In the genomic region with DNA sequence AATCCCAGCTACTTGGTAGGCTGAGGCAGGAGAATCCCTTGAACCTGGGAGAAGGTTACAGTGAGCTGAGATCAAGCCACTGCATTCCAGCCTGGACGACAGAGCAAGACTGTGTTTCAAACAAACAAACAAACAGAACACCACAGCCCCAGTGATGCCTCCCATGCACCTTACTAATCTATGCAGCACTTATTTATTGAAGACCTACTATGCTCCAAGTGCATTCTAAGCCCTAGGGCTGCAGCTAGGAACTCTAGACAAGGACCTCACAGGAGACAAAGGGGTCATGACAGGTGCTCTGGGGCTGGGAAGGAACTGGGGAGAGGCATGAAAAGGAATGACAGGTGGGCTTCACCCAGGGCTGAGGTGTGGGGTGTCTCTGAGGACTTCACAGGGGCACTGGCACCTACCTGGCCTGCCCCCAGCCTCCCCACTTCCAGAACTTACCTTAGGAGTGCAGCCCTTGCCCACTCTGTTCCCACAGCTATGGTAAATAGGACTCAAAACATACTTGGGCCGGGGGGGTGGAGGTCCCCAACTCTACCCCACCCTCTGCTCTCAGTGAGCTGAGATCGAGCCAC, we compare ENCODE assay signal across 19 cellular contexts.
DNase-seq lines count a peak whose midpoint lies in the region; ATAC-seq and TF ChIP-seq lines count a peak whose summit lies in the region.
"Had no signal": no experiment of that assay in that cellular context is flagged by ENCODE, and none has a peak within 500 bp of the region (broad histone marks: within the 10 kb centered on the region; RNA-seq: fewer than 3 reads in every experiment).

No MANE protein-coding gene starts in this region.

- H3K4ac ChIP-seq in neuronal stem cell (ENCODE audit: low read length): no peak overlapping the region

- ATAC-seq in right cardiac atrium (no peak), HG02571 (IDR thresholded peaks at IDR 0.05; ENCODE audit: unreplicated experiment) (no peak)

- H3K4me2 ChIP-seq in neuronal stem cell (ENCODE audit: insufficient read depth, low read length, poor library complexity, severe bottlenecking): no peak overlapping the region

- no peak overlapping the region for H4K8ac ChIP-seq in neuronal stem cell (ENCODE audit: low read depth, low read length)

- H3K36me3 ChIP-seq in neuronal stem cell (replicated peaks in 1 of 2; ENCODE audit: control insufficient read depth in 2 of 2, insufficient read depth in 2 of 2, low read length in 2 of 2): no peaks in the 10 kb centered on the region
- H3K36me3 ChIP-seq: BLaER1 treated with 17β-estradiol and CSF1 and Interleukin-3, amounts not matched to agents 10 nM and 100 nM had no signal

- H3K4me1 ChIP-seq in right cardiac atrium (ENCODE audit: control insufficient read depth, insufficient read depth, low read length): peaks cover 7% of the 10 kb centered on the region
- peaks cover 12 to 24% of the 10 kb centered on the region in 2 donors for H3K4me1 ChIP-seq in neuronal stem cell (ENCODE audit: control insufficient read depth in 2 of 2, insufficient read depth in 1 of 2, low read depth in 1 of 2, low read length in 2 of 2)

- no peak overlapping the region for H4K91ac ChIP-seq in neuronal stem cell (ENCODE audit: low read depth, low read length, poor library complexity)

- no peak overlapping the region for H2BK5ac ChIP-seq in neuronal stem cell (ENCODE audit: low read length)

- H3K27me3 ChIP-seq in right cardiac atrium (ENCODE audit: control insufficient read depth, insufficient read depth) (no peaks in the 10 kb centered on the region), dorsolateral prefrontal cortex (no peaks in the 10 kb centered on the region), neuronal stem cell (ENCODE audit: control insufficient read depth in 3 of 3, insufficient read depth in 3 of 3, low read depth in 1 of 3, low read length in 3 of 3) (no peaks in the 10 kb centered on the region)

- H2BK15ac ChIP-seq in neuronal stem cell (ENCODE audit: low read length): peak overlapping the region; percentile 55

- H2AK5ac ChIP-seq in neuronal stem cell (ENCODE audit: low read depth, low read length): peak overlapping the region; percentile 8

- H3K9me3 ChIP-seq in right cardiac atrium (ENCODE audit: control insufficient read depth, low read length) (no peaks in the 10 kb centered on the region), neuronal stem cell (replicated peaks in 1 of 2; ENCODE audit: control insufficient read depth in 2 of 2, insufficient read depth in 1 of 2, low read depth in 1 of 2, low read length in 2 of 2) (no peaks in the 10 kb centered on the region)
- H3K9me3 ChIP-seq: BLaER1 treated with 17β-estradiol and CSF1 and Interleukin-3, amounts not matched to agents 10 nM and 100 nM had no signal

- no peak overlapping the region for H3K18ac ChIP-seq in neuronal stem cell (ENCODE audit: low read length)

- H2BK120ac ChIP-seq in neuronal stem cell (ENCODE audit: low read depth, low read length): no peak overlapping the region

- H3K9ac ChIP-seq in neuronal stem cell (ENCODE audit: low read depth, low read length, poor library complexity): no peak overlapping the region
- H3K9ac ChIP-seq: BLaER1 treated with 17β-estradiol and CSF1 and Interleukin-3, amounts not matched to agents 10 nM and 100 nM had no signal

- WGBS in right cardiac atrium: 88% methylated on average over 3 of the region's 3 CpGs
- WGBS in neuronal stem cell (ENCODE audit: extremely low coverage in 2 of 2, insufficient read length in 2 of 2, insufficient replicate concordance in 1 of 2), 2 donors: no CpG with 5 or more reads among the region's 3 CpGs

- H3K4me3 ChIP-seq in right cardiac atrium (ENCODE audit: low read length) (no peak overlapping the region), dorsolateral prefrontal cortex (no peak overlapping the region), neuronal stem cell (ENCODE audit: low read length in 2 of 2) (no peak overlapping the region)
- H3K4me3 ChIP-seq: BLaER1 treated with 17β-estradiol and CSF1 and Interleukin-3, amounts not matched to agents 10 nM and 100 nM had no signal

- intact Hi-C loops in cardiac septum (cut with DNase I) (no loop called here), right cardiac atrium (cut with DNase I) (loop anchor here in 1 of 4 donors (10.0 kb wide), 1 partner anchor 47 kb away; no protein-coding TSS in a partner anchor), dorsolateral prefrontal cortex (cut with DNase I) (loop anchor here in 1 of 2 donors (5.0 kb wide), 1 partner anchor 56 kb away; no protein-coding TSS in a partner anchor)

- no peak overlapping the region for H3K23ac ChIP-seq in neuronal stem cell (ENCODE audit: low read depth, low read length, poor library complexity)

- CTCF ChIA-PET in GM10248 (lab: Yijun Ruan, JAX): no interaction called here

- POLR2A ChIA-PET in GM10248 (lab: Yijun Ruan, JAX): interaction anchor here (1.0 kb wide), 1 partner anchor 259 kb away, joined by 3 read pairs; no protein-coding TSS in a partner anchor

- no peaks in the 10 kb centered on the region for H3K79me1 ChIP-seq in neuronal stem cell (ENCODE audit: low read depth, low read length)

- no peak overlapping the region for H2AFZ ChIP-seq in neuronal stem cell (ENCODE audit: low read length)

- H2BK12ac ChIP-seq in neuronal stem cell (ENCODE audit: low read length): no peak overlapping the region

- no peak overlapping the region for H3K14ac ChIP-seq in neuronal stem cell (ENCODE audit: low read length)

- TF ChIP-seq CTCF in dorsolateral prefrontal cortex (IDR thresholded peaks at IDR 0.05 in 54 of 56, conservative IDR thresholded peaks at IDR 0.05 in 2 of 56; ENCODE audit: low read depth in 1 of 56, partially characterized antibody in 56 of 56): no peak
- no peak for TF ChIP-seq CTCF in GM10248 (IDR thresholded peaks at IDR 0.05; ENCODE audit: control extremely low read depth, extremely low read depth, low read depth, missing control alignments)

- DNase-seq in cardiac septum (ENCODE audit: low spot score) (peak; percentile 33), right cardiac atrium (no peak), dorsolateral prefrontal cortex (peak in 1 of 10 donors; percentile 16), neuronal stem cell (ENCODE audit: low spot score) (no peak), ureter (ENCODE audit: low spot score) (peak; percentile 32), NCI-H1417 treated with DMSO at 0.1 percent for 48 hours (lab: John Stamatoyannopoulos, UW) (no peak), GM10248 (ENCODE audit: extremely low spot score) (no peak)
- DNase-seq: GF-D8; GOT3; HFFc6; NCI-H1417; NCI-H1930; NCI-H2171; NCI-H446; NCI-H69; NK-92 treated with Interleukin-12 subunit alpha and Interleukin-12 subunit beta, amount 100 ng/mL, for 24 hours; SIG-M5 had no signal

- H3K27ac ChIP-seq in right cardiac atrium (ENCODE audit: low read length) (no peak overlapping the region), dorsolateral prefrontal cortex (peak overlapping the region in 31 of 59 donors; percentile 10 to 100 (median 96)), neuronal stem cell (replicated peaks; ENCODE audit: low read length) (no peak overlapping the region)
- H3K27ac ChIP-seq: BLaER1 treated with 17β-estradiol and CSF1 and Interleukin-3, amounts not matched to agents 10 nM and 100 nM had no signal

Comparison
In these comparisons a context has a peak if more than half of its experiments do, and no peak if none do; other contexts are left out.
1. DNase-seq: peak in cardiac septum (single experiment) and ureter (single experiment); none in right cardiac atrium (0 of 3), neuronal stem cell (single experiment), NCI-H1417 treated with DMSO at 0.1 percent for 48 hours (single experiment) and GM10248 (single experiment).
2. H3K27ac ChIP-seq: peak in dorsolateral prefrontal cortex (31 of 59); none in right cardiac atrium (single experiment) and neuronal stem cell (single experiment).